In the genomic region with DNA sequence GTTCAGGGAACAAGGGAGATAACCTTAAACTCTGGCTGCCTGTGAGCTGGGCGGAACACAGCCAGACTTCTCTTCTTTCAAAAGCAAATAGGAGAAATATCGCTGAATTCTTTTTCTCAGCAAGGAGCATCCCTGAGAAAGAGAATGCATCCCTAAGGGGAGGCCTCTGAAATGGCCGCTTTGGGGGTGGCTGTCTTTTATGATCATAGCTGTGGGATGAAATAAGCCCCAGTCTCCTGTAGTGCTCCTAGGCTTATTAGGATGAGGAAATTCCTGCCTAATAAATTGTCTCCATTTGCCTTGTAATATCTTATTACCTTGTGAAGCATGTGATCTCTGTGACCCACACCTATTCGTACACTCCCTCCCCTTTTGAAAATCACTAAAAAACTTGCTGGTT, we compare ENCODE assay signal across 1 cellular context.
TF ChIP-seq lines count a peak whose summit lies in the region.

No MANE protein-coding gene starts in this region.

TF ChIP-seq in K562, 482 proteins besides CTCF, POLR2A, EP300 and RAD21:
- TF ChIP-seq CBX5 (IDR thresholded peaks at IDR 0.05; ENCODE audit: borderline replicate concordance, low read depth) = peak; percentile 60; the same call in 1 of the 2 replicates
